ENCODE assay signal across 1 cellular context in the genomic region with DNA sequence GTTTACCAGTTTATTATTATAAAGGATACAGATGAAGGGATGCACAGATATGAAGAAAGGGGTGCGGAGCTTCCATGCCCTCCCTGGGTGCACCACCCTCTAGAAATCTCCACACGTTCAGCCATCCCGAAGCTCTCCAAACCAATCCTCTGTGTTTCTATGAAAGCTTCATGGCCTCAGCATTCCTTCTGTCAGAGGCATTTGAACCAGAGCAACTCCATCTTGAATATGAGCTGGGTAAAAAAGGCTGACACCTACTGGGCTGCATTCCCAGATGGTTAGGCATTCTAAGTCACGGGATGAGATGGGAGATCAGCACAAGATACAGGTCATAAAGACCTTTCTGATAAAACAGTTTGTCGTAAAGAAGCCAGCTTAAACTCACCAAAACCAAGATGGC.
TF ChIP-seq lines count a peak whose summit lies in the region.

No MANE protein-coding gene starts in this region.

TF ChIP-seq in K562, 482 proteins besides CTCF, POLR2A, EP300 and RAD21 (continued from another document and continues in another):
- TF ChIP-seq, protein P1, sequence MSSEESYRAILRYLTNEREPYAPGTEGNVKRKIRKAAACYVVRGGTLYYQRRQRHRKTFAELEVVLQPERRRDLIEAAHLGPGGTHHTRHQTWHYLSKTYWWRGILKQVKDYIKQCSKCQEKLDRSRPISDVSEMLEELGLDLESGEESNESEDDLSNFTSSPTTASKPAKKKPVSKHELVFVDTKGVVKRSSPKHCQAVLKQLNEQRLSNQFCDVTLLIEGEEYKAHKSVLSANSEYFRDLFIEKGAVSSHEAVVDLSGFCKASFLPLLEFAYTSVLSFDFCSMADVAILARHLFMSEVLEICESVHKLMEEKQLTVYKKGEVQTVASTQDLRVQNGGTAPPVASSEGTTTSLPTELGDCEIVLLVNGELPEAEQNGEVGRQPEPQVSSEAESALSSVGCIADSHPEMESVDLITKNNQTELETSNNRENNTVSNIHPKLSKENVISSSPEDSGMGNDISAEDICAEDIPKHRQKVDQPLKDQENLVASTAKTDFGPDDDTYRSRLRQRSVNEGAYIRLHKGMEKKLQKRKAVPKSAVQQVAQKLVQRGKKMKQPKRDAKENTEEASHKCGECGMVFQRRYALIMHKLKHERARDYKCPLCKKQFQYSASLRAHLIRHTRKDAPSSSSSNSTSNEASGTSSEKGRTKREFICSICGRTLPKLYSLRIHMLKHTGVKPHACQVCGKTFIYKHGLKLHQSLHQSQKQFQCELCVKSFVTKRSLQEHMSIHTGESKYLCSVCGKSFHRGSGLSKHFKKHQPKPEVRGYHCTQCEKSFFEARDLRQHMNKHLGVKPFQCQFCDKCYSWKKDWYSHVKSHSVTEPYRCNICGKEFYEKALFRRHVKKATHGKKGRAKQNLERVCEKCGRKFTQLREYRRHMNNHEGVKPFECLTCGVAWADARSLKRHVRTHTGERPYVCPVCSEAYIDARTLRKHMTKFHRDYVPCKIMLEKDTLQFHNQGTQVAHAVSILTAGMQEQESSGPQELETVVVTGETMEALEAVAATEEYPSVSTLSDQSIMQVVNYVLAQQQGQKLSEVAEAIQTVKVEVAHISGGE (CRISPR knock-in tag; IDR thresholded peaks at IDR 0.05): peak in 1 of 3 experiments; percentile 74; a peak in 2 of 6 replicates
- TF ChIP-seq, protein P2, sequence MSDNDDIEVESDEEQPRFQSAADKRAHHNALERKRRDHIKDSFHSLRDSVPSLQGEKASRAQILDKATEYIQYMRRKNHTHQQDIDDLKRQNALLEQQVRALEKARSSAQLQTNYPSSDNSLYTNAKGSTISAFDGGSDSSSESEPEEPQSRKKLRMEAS (CRISPR knock-in tag; IDR thresholded peaks at IDR 0.05): no peak
- TF ChIP-seq SMAD3 (CRISPR knock-in tag; conservative IDR thresholded peaks at IDR 0.05) (peak; percentile 96), ZNF124 (CRISPR knock-in tag; IDR thresholded peaks at IDR 0.05) (no peak), SRSF3 (IDR thresholded peaks at IDR 0.05; ENCODE audit: insufficient read depth, low read length) (no peak), KDM5B (IDR thresholded peaks at IDR 0.05; ENCODE audit: insufficient replicate concordance, low read depth, low read length) (no peak), NCOR1 (IDR thresholded peaks at IDR 0.05) (no peak), DACH1 (IDR thresholded peaks at IDR 0.05; ENCODE audit: partially characterized antibody) (no peak), PYGO2 (tag; IDR thresholded peaks at IDR 0.05) (peak; percentile 95), ERF (CRISPR knock-in tag; IDR thresholded peaks at IDR 0.05) (peak; percentile 96), GTF2F1 (IDR thresholded peaks at IDR 0.05; ENCODE audit: low read depth, low read length) (no peak), HMG20A (CRISPR knock-in tag; conservative IDR thresholded peaks at IDR 0.05) (no peak), WHSC1 (IDR thresholded peaks at IDR 0.05; ENCODE audit: low read length) (no peak), MED1 (CRISPR knock-in tag; IDR thresholded peaks at IDR 0.05; ENCODE audit: borderline replicate concordance) (no peak), ZFP30 (CRISPR knock-in tag; IDR thresholded peaks at IDR 0.05; ENCODE audit: borderline replicate concordance) (no peak), RBM22 (IDR thresholded peaks at IDR 0.05; ENCODE audit: low read depth, low read length, poor library complexity, severe bottlenecking) (no peak), ZFP1 (CRISPR knock-in tag; IDR thresholded peaks at IDR 0.05) (peak; percentile 81), ZNF274 (IDR thresholded peaks at IDR 0.05; ENCODE audit: borderline replicate concordance, low read depth, low read length) (no peak), YBX1 (IDR thresholded peaks at IDR 0.05) (no peak), NFRKB (IDR thresholded peaks at IDR 0.05; ENCODE audit: low read depth) (no peak), ZNF140 (CRISPR knock-in tag; IDR thresholded peaks at IDR 0.05) (peak; percentile 69; the same call in 1 of the 2 replicates), HEY1 (CRISPR knock-in tag; IDR thresholded peaks at IDR 0.05; ENCODE audit: borderline replicate concordance) (0 out of 2 replicates have a peak, but pooled peaks have one; percentile 56)
- TF ChIP-seq, protein P3, sequence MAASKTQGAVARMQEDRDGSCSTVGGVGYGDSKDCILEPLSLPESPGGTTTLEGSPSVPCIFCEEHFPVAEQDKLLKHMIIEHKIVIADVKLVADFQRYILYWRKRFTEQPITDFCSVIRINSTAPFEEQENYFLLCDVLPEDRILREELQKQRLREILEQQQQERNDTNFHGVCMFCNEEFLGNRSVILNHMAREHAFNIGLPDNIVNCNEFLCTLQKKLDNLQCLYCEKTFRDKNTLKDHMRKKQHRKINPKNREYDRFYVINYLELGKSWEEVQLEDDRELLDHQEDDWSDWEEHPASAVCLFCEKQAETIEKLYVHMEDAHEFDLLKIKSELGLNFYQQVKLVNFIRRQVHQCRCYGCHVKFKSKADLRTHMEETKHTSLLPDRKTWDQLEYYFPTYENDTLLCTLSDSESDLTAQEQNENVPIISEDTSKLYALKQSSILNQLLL (CRISPR knock-in tag; IDR thresholded peaks at IDR 0.05; ENCODE audit: borderline replicate concordance): no peak
- TF ChIP-seq, protein P4, sequence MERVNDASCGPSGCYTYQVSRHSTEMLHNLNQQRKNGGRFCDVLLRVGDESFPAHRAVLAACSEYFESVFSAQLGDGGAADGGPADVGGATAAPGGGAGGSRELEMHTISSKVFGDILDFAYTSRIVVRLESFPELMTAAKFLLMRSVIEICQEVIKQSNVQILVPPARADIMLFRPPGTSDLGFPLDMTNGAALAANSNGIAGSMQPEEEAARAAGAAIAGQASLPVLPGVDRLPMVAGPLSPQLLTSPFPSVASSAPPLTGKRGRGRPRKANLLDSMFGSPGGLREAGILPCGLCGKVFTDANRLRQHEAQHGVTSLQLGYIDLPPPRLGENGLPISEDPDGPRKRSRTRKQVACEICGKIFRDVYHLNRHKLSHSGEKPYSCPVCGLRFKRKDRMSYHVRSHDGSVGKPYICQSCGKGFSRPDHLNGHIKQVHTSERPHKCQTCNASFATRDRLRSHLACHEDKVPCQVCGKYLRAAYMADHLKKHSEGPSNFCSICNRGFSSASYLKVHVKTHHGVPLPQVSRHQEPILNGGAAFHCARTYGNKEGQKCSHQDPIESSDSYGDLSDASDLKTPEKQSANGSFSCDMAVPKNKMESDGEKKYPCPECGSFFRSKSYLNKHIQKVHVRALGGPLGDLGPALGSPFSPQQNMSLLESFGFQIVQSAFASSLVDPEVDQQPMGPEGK (CRISPR knock-in tag; IDR thresholded peaks at IDR 0.05; ENCODE audit: borderline replicate concordance): 0 out of 2 replicates have a peak, but pooled peaks have one; percentile 50
- TF ChIP-seq, protein P5, sequence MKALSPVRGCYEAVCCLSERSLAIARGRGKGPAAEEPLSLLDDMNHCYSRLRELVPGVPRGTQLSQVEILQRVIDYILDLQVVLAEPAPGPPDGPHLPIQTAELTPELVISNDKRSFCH (CRISPR knock-in tag; IDR thresholded peaks at IDR 0.05): peak; percentile 79; the same call in 1 of the 2 replicates
- TF ChIP-seq, protein P5 (tag; IDR thresholded peaks at IDR 0.05): peak; percentile 98
- TF ChIP-seq, protein P6, sequence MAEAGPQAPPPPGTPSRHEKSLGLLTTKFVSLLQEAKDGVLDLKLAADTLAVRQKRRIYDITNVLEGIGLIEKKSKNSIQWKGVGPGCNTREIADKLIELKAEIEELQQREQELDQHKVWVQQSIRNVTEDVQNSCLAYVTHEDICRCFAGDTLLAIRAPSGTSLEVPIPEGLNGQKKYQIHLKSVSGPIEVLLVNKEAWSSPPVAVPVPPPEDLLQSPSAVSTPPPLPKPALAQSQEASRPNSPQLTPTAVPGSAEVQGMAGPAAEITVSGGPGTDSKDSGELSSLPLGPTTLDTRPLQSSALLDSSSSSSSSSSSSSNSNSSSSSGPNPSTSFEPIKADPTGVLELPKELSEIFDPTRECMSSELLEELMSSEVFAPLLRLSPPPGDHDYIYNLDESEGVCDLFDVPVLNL (CRISPR knock-in tag; IDR thresholded peaks at IDR 0.05; ENCODE audit: low read depth): no peak
- TF ChIP-seq, protein P7, sequence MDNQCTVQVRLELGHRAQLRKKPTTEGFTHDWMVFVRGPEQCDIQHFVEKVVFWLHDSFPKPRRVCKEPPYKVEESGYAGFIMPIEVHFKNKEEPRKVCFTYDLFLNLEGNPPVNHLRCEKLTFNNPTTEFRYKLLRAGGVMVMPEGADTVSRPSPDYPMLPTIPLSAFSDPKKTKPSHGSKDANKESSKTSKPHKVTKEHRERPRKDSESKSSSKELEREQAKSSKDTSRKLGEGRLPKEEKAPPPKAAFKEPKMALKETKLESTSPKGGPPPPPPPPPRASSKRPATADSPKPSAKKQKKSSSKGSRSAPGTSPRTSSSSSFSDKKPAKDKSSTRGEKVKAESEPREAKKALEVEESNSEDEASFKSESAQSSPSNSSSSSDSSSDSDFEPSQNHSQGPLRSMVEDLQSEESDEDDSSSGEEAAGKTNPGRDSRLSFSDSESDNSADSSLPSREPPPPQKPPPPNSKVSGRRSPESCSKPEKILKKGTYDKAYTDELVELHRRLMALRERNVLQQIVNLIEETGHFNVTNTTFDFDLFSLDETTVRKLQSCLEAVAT (IDR thresholded peaks at IDR 0.05): no peak
- TF ChIP-seq, protein P8, sequence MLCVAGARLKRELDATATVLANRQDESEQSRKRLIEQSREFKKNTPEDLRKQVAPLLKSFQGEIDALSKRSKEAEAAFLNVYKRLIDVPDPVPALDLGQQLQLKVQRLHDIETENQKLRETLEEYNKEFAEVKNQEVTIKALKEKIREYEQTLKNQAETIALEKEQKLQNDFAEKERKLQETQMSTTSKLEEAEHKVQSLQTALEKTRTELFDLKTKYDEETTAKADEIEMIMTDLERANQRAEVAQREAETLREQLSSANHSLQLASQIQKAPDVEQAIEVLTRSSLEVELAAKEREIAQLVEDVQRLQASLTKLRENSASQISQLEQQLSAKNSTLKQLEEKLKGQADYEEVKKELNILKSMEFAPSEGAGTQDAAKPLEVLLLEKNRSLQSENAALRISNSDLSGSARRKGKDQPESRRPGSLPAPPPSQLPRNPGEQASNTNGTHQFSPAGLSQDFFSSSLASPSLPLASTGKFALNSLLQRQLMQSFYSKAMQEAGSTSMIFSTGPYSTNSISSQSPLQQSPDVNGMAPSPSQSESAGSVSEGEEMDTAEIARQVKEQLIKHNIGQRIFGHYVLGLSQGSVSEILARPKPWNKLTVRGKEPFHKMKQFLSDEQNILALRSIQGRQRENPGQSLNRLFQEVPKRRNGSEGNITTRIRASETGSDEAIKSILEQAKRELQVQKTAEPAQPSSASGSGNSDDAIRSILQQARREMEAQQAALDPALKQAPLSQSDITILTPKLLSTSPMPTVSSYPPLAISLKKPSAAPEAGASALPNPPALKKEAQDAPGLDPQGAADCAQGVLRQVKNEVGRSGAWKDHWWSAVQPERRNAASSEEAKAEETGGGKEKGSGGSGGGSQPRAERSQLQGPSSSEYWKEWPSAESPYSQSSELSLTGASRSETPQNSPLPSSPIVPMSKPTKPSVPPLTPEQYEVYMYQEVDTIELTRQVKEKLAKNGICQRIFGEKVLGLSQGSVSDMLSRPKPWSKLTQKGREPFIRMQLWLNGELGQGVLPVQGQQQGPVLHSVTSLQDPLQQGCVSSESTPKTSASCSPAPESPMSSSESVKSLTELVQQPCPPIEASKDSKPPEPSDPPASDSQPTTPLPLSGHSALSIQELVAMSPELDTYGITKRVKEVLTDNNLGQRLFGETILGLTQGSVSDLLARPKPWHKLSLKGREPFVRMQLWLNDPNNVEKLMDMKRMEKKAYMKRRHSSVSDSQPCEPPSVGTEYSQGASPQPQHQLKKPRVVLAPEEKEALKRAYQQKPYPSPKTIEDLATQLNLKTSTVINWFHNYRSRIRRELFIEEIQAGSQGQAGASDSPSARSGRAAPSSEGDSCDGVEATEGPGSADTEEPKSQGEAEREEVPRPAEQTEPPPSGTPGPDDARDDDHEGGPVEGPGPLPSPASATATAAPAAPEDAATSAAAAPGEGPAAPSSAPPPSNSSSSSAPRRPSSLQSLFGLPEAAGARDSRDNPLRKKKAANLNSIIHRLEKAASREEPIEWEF (CRISPR knock-in tag; IDR thresholded peaks at IDR 0.05): peak; percentile 95
- TF ChIP-seq, protein P9, sequence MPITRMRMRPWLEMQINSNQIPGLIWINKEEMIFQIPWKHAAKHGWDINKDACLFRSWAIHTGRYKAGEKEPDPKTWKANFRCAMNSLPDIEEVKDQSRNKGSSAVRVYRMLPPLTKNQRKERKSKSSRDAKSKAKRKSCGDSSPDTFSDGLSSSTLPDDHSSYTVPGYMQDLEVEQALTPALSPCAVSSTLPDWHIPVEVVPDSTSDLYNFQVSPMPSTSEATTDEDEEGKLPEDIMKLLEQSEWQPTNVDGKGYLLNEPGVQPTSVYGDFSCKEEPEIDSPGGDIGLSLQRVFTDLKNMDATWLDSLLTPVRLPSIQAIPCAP (CRISPR knock-in tag; IDR thresholded peaks at IDR 0.05; ENCODE audit: borderline replicate concordance): no peak
- TF ChIP-seq, protein P10, sequence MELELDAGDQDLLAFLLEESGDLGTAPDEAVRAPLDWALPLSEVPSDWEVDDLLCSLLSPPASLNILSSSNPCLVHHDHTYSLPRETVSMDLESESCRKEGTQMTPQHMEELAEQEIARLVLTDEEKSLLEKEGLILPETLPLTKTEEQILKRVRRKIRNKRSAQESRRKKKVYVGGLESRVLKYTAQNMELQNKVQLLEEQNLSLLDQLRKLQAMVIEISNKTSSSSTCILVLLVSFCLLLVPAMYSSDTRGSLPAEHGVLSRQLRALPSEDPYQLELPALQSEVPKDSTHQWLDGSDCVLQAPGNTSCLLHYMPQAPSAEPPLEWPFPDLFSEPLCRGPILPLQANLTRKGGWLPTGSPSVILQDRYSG (tag; conservative IDR thresholded peaks at IDR 0.05; ENCODE audit: low read depth): peak; percentile 99
- TF ChIP-seq, protein P11, sequence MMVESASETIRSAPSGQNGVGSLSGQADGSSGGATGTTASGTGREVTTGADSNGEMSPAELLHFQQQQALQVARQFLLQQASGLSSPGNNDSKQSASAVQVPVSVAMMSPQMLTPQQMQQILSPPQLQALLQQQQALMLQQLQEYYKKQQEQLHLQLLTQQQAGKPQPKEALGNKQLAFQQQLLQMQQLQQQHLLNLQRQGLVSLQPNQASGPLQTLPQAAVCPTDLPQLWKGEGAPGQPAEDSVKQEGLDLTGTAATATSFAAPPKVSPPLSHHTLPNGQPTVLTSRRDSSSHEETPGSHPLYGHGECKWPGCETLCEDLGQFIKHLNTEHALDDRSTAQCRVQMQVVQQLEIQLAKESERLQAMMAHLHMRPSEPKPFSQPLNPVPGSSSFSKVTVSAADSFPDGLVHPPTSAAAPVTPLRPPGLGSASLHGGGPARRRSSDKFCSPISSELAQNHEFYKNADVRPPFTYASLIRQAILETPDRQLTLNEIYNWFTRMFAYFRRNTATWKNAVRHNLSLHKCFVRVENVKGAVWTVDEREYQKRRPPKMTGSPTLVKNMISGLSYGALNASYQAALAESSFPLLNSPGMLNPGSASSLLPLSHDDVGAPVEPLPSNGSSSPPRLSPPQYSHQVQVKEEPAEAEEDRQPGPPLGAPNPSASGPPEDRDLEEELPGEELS (CRISPR knock-in tag; IDR thresholded peaks at IDR 0.05; ENCODE audit: borderline replicate concordance): no peak
